10 cellular contexts compared by ENCODE assay signal in the genomic region with DNA sequence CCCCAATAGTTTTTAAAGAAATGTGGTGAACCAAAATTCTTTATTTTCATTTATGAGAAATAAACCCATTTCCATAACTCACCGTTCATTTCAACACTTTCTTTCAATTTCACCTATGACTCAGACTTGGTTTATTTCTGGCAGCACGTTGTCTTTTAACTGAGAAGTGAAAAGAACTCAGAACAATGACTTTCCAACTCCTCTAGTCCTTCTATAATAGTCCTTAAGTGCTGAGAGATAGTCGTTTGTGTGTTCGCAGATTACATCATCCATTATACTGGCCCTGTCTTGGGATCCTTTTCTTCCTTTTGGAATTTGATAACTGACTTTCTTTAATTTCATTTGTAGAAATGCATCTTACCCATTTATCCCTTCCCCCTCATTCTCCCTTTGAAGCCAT.
DNase-seq lines count a peak whose midpoint lies in the region; ATAC-seq lines count a peak whose summit lies in the region.
"Had no signal": no experiment of that assay in that cellular context is flagged by ENCODE, and none has a peak within 500 bp of the region (broad histone marks: within the 10 kb centered on the region; RNA-seq: fewer than 3 reads in every experiment).

No MANE protein-coding gene starts in this region.

- no peak overlapping the region for H3K18ac ChIP-seq in mesenchymal stem cell (ENCODE audit: low read depth in 1 of 2, low read length in 2 of 2)

- no peak overlapping the region for H3K14ac ChIP-seq in mesenchymal stem cell (ENCODE audit: low read length in 2 of 2)

- H3K27ac ChIP-seq in caudate nucleus (ENCODE audit: low read depth, low read length) = peak overlapping the region; percentile 36
- H3K27ac ChIP-seq in mesenchymal stem cell (ENCODE audit: low read length, poor library complexity, severe bottlenecking) = no peak overlapping the region

- no peak overlapping the region for H4K8ac ChIP-seq in mesenchymal stem cell (ENCODE audit: low read length)

- no peak overlapping the region for H2BK15ac ChIP-seq in mesenchymal stem cell (ENCODE audit: low read depth, poor library complexity, severe bottlenecking)

- H3K36me3 Mint-ChIP-seq in stimulated activated effector memory CD8-positive, alpha-beta T cell treated with anti-CD3 and anti-CD28 coated beads, Interleukin-12 subunit alpha, Interleukin-12 subunit beta, amount 100 ng/mL, for 72 hours = no peaks in the 10 kb centered on the region

- DNase-seq in caudate nucleus (lab: John Stamatoyannopoulos, UW) (peak in 3 of 61 donors; percentile 5 to 25 (median 12)), mesenchymal stem cell (no peak), sciatic nerve (ENCODE audit: low spot score) (no peak), NCI-H345 (lab: John Stamatoyannopoulos, UW) (no peak)
- DNase-seq in stimulated activated effector memory CD8-positive, alpha-beta T cell treated with anti-CD3 and anti-CD28 coated beads, Interleukin-12 subunit alpha, Interleukin-12 subunit beta, amount 100 ng/mL, for 72 hours (ENCODE audit: low spot score in 2 of 2) = no peak
- DNase-seq: glutamatergic neuron had no signal

- WGBS in mesenchymal stem cell = 80% methylated on average over 1 of the region's 4 CpGs

- no peak overlapping the region for H3K23ac ChIP-seq in mesenchymal stem cell (ENCODE audit: low read length in 2 of 2)

- H3K4me3 ChIP-seq in mesenchymal stem cell (ENCODE audit: insufficient read depth in 1 of 2, low read depth in 1 of 2, low read length in 2 of 2) = no peak overlapping the region

- H2BK120ac ChIP-seq in mesenchymal stem cell (ENCODE audit: low read depth, low read length) = no peak overlapping the region

- no peak overlapping the region for H3K9ac ChIP-seq in mesenchymal stem cell (ENCODE audit: low read length)

- H4K91ac ChIP-seq in mesenchymal stem cell (ENCODE audit: low read length) = no peak overlapping the region

- no peak overlapping the region for H3K27ac Mint-ChIP-seq in stimulated activated effector memory CD8-positive, alpha-beta T cell treated with anti-CD3 and anti-CD28 coated beads, Interleukin-12 subunit alpha, Interleukin-12 subunit beta, amount 100 ng/mL, for 72 hours

- H2BK5ac ChIP-seq in mesenchymal stem cell (ENCODE audit: low read depth, low read length, poor library complexity, severe bottlenecking) = no peak overlapping the region

- no peak overlapping the region for H2BK12ac ChIP-seq in mesenchymal stem cell (ENCODE audit: low read length in 2 of 2)

- H3K9me3 Mint-ChIP-seq in stimulated activated effector memory CD8-positive, alpha-beta T cell treated with anti-CD3 and anti-CD28 coated beads, Interleukin-12 subunit alpha, Interleukin-12 subunit beta, amount 100 ng/mL, for 72 hours = no peaks in the 10 kb centered on the region

- no peak overlapping the region for H2AK5ac ChIP-seq in mesenchymal stem cell (ENCODE audit: low read length, severe bottlenecking)

- no peaks in the 10 kb centered on the region for H3K27me3 ChIP-seq in mesenchymal stem cell (ENCODE audit: control insufficient read depth in 1 of 2, insufficient read depth in 1 of 2, low read length in 2 of 2)

- H3K9me3 ChIP-seq in mesenchymal stem cell (ENCODE audit: control insufficient read depth, low read length) = no peaks in the 10 kb centered on the region

- H2AFZ ChIP-seq in mesenchymal stem cell (ENCODE audit: low read depth, low read length) = no peak overlapping the region

- intact Hi-C loops in sciatic nerve (cut with DNase I) = no loop called here

- H3K79me1 ChIP-seq in mesenchymal stem cell (replicated peaks; ENCODE audit: low read length, poor library complexity, severe bottlenecking) = no peaks in the 10 kb centered on the region

- H3K4me1 Mint-ChIP-seq in stimulated activated effector memory CD8-positive, alpha-beta T cell treated with anti-CD3 and anti-CD28 coated beads, Interleukin-12 subunit alpha, Interleukin-12 subunit beta, amount 100 ng/mL, for 72 hours = peaks cover 8% of the 10 kb centered on the region

- H3K4me3 Mint-ChIP-seq in stimulated activated effector memory CD8-positive, alpha-beta T cell treated with anti-CD3 and anti-CD28 coated beads, Interleukin-12 subunit alpha, Interleukin-12 subunit beta, amount 100 ng/mL, for 72 hours = no peak overlapping the region
- H3K4me3 Mint-ChIP-seq: nephron had no signal

- H3K4me1 ChIP-seq in mesenchymal stem cell (ENCODE audit: control insufficient read depth, insufficient read depth, low read depth, low read length) = no peaks in the 10 kb centered on the region

- H3K4ac ChIP-seq in mesenchymal stem cell (ENCODE audit: low read depth in 1 of 2, low read length in 2 of 2) = no peak overlapping the region

- ATAC-seq in GM18867 (IDR thresholded peaks at IDR 0.05; ENCODE audit: unreplicated experiment) (peak; percentile 86), GM21447 (IDR thresholded peaks at IDR 0.05; ENCODE audit: unreplicated experiment) (peak; percentile 85), HG03280 (IDR thresholded peaks at IDR 0.05; ENCODE audit: unreplicated experiment) (peak; percentile 88), sciatic nerve (no peak)
- ATAC-seq in stimulated activated effector memory CD8-positive, alpha-beta T cell treated with anti-CD3 and anti-CD28 coated beads, Interleukin-12 subunit alpha, Interleukin-12 subunit beta, amount 100 ng/mL, for 72 hours = no peak

- no peak overlapping the region for H3K4me2 ChIP-seq in mesenchymal stem cell (ENCODE audit: low read length, poor library complexity, severe bottlenecking)

- no peaks in the 10 kb centered on the region for H3K36me3 ChIP-seq in mesenchymal stem cell (ENCODE audit: control insufficient read depth in 1 of 2, insufficient read depth in 2 of 2, low read depth in 1 of 2, low read length in 2 of 2)

Comparison
In these comparisons a context has a peak if more than half of its experiments do, and no peak if none do; other contexts are left out.
1. ATAC-seq: peak in GM18867 (single experiment), GM21447 (single experiment) and HG03280 (single experiment); none in stimulated activated effector memory CD8-positive, alpha-beta T cell treated with anti-CD3 and anti-CD28 coated beads, Interleukin-12 subunit alpha, Interleukin-12 subunit beta, amount 100 ng/mL, for 72 hours (single experiment) and sciatic nerve (single experiment).